ENCODE assay signal across 8 cellular contexts in genomic region chr4:184267206-184267608, GRCh38. TPM values are rescaled to one million over a fixed set of nuclear protein-coding genes. Genes with fewer than 3 reads are reported as not detected.
DNase-seq lines count a peak whose midpoint lies in the region; ATAC-seq and TF ChIP-seq lines count a peak whose summit lies in the region.

No MANE protein-coding gene starts in this region.

- CTCF ChIA-PET in Panc1 (lab: Charles Lee), result interaction anchor here (0.6 kb wide), 1 partner anchor 50 kb away, joined by 3 read pairs; no protein-coding TSS in a partner anchor

- DNase-seq in right atrium auricular region (ENCODE audit: low spot score), result peak; percentile 28
- no peak for DNase-seq in heart right ventricle
- DNase-seq in Panc1 (ENCODE audit: low read depth, low spot score), result no peak
- no peak for DNase-seq in effector memory CD8-positive, alpha-beta T cell
- DNase-seq in vagina (ENCODE audit: extremely low spot score in 2 of 2), result peak; percentile 14 to 58
- DNase-seq in stimulated activated CD8-positive, alpha-beta memory T cell treated with anti-CD3 and anti-CD28 coated beads, Interleukin-4, amount 100 ng/mL, for 48 hours, result no peak
- no peak for DNase-seq in foreskin keratinocyte
- DNase-seq in G401 (ENCODE audit: low spot score), result no peak

- no peaks in the 10 kb centered on the region for H3K9me3 ChIP-seq in right atrium auricular region
- H3K9me3 ChIP-seq in heart right ventricle, result no peaks in the 10 kb centered on the region
- no peaks in the 10 kb centered on the region for H3K9me3 ChIP-seq in Panc1 (ENCODE audit: control insufficient read depth, insufficient read depth, low read depth, low read length)
- no peaks in the 10 kb centered on the region for H3K9me3 ChIP-seq in vagina

- no peak overlapping the region for H3K27ac ChIP-seq in right atrium auricular region
- H3K27ac ChIP-seq in heart right ventricle, result peak overlapping the region in 3 of 10 donors; percentile 63 to 93 (median 75)
- H3K27ac ChIP-seq in Panc1 (ENCODE audit: low read length), result peak overlapping the region; percentile 81
- no peak overlapping the region for H3K27ac ChIP-seq in vagina
- no peak overlapping the region for H3K27ac ChIP-seq in foreskin keratinocyte

- H3K36me3 ChIP-seq in right atrium auricular region (no peaks in the 10 kb centered on the region), heart right ventricle (no peaks in the 10 kb centered on the region), Panc1 (ENCODE audit: control insufficient read depth, insufficient read depth, low read length) (no peaks in the 10 kb centered on the region), vagina (no peaks in the 10 kb centered on the region)

- H3K4me1 Mint-ChIP-seq in effector memory CD8-positive, alpha-beta T cell (ENCODE audit: low read depth in 2 of 2), result peaks cover 18 to 28% of the 10 kb centered on the region in 2 donors

- peaks cover 0 to 7% of the 10 kb centered on the region in 2 donors for H3K4me1 ChIP-seq in right atrium auricular region
- H3K4me1 ChIP-seq in heart right ventricle, result peaks cover 0 to 47% (median 7%) of the 10 kb centered on the region in 9 donors
- H3K4me1 ChIP-seq in Panc1 (ENCODE audit: control insufficient read depth, insufficient read depth, low read length), result peaks cover 16% of the 10 kb centered on the region
- H3K4me1 ChIP-seq in vagina, result no peaks in the 10 kb centered on the region
- peaks cover 8% of the 10 kb centered on the region for H3K4me1 ChIP-seq in foreskin keratinocyte

- peak overlapping the region; percentile 85 to 88 for H3K4me3 Mint-ChIP-seq in effector memory CD8-positive, alpha-beta T cell

- TF ChIP-seq POLR2A in vagina (IDR thresholded peaks at IDR 0.05), result no peak

- POLR2A ChIA-PET in Panc1 (lab: Charles Lee), result no interaction called here

- 76 to 94% methylated on average over 1 of the region's 1 CpG for WGBS in heart right ventricle, 2 donors

- in situ Hi-C loops in Panc1 (cut with HindIII; ENCODE audit: low pct_unique_long_range_greater_than_20kb, low sequenced_read_pairs), result no loop called here
- in situ Hi-C loops in G401 (cut with HindIII; ENCODE audit: low sequenced_read_pairs), result no loop called here

- H3K4me3 ChIP-seq in right atrium auricular region, result no peak overlapping the region
- H3K4me3 ChIP-seq in heart right ventricle, result no peak overlapping the region
- H3K4me3 ChIP-seq in Panc1 (ENCODE audit: low read depth in 2 of 2, low read length in 2 of 2), result peak overlapping the region in 1 of 2 experiments; percentile 71; a peak in 2 of 4 replicates
- H3K4me3 ChIP-seq in vagina, result no peak overlapping the region

- peak overlapping the region; percentile 96 to 97 for H3K27ac Mint-ChIP-seq in effector memory CD8-positive, alpha-beta T cell

- H3K27me3 ChIP-seq in right atrium auricular region (no peaks in the 10 kb centered on the region), heart right ventricle (no peaks in the 10 kb centered on the region), Panc1 (ENCODE audit: control insufficient read depth, insufficient read depth, low read length) (no peaks in the 10 kb centered on the region), vagina (no peaks in the 10 kb centered on the region), foreskin keratinocyte (no peaks in the 10 kb centered on the region)

- intact Hi-C loops in heart right ventricle (cut with DNase I), result loop anchor here in 7 of 10 donors (5.0 to 10.0 kb wide), 7 partner anchors 118 to 380 kb away; partner anchors contain the start of genes CASP3 (in 3 of the 7), IRF2 (in 3 of the 7) and PRIMPOL (in 3 of the 7)
- intact Hi-C loops in Panc1 (cut with micrococcal nuclease; ENCODE audit: unreplicated experiment), result loop anchor here (10.0 kb wide), 1 partner anchor 118 kb away; no protein-coding TSS in a partner anchor
- intact Hi-C loops in vagina (cut with DNase I), result loop anchor here (5.0 to 10.0 kb wide), 2 partner anchors 280 to 378 kb away; partner anchors contain the start of genes CASP3 and PRIMPOL

- H3K27me3 Mint-ChIP-seq in effector memory CD8-positive, alpha-beta T cell, result no peaks in the 10 kb centered on the region

- ATAC-seq in heart right ventricle (no peak), Panc1 (no peak), foreskin keratinocyte (no peak)
- ATAC-seq in effector memory CD8-positive, alpha-beta T cell (replicated peaks), result no peak

- no peak for TF ChIP-seq CTCF in right atrium auricular region (IDR thresholded peaks at IDR 0.05)
- no peak for TF ChIP-seq CTCF in heart right ventricle (IDR thresholded peaks at IDR 0.05)
- TF ChIP-seq CTCF in Panc1 (IDR thresholded peaks at IDR 0.05), result no peak
- TF ChIP-seq CTCF in vagina (IDR thresholded peaks at IDR 0.05), result no peak
- no peak for TF ChIP-seq CTCF in foreskin keratinocyte (conservative IDR thresholded peaks at IDR 0.05)

- H3K36me3 Mint-ChIP-seq in effector memory CD8-positive, alpha-beta T cell (ENCODE audit: insufficient read depth), result peaks cover 13% of the 10 kb centered on the region

- no peaks in the 10 kb centered on the region for H3K9me3 Mint-ChIP-seq in effector memory CD8-positive, alpha-beta T cell

- no TSS peak for BruUV-seq in Panc1 (replicated peaks; lab: Mats Ljungman, UMichigan)

RNA-seq across cellular contexts. Expression of gene ENPP6, which starts 49.5 kb away (rescaled TPM):
- total RNA-seq in right atrium auricular region (not detected), heart right ventricle (under 1 TPM in 7 of 10 donors, not detected in 3; 0.05 to 0.68 (median 0.07) TPM), Panc1 (2021; ENCODE audit: unreplicated experiment) (not detected), vagina (0.98 TPM), foreskin keratinocyte (not detected in 2 replicates)
- polyA plus RNA-seq in heart right ventricle (under 1 TPM; 0.03 to 0.07 TPM), foreskin keratinocyte (0.04 TPM in 1 of 2 replicates, not detected in the other)
- not detected for polyA plus RNA-seq in Panc1 (2012; ENCODE audit: insufficient read length)
- not detected in 2 replicates for total RNA-seq in G401 (2014; rRNA removed; shearing (Covaris generic))

Comparison
In these comparisons a context has a peak if more than half of its experiments do, and no peak if none do; other contexts are left out.
1. DNase-seq: peak in right atrium auricular region (single experiment) and vagina (2 of 2); none in heart right ventricle (0 of 2), Panc1 (single experiment), effector memory CD8-positive, alpha-beta T cell (0 of 3), stimulated activated CD8-positive, alpha-beta memory T cell treated with anti-CD3 and anti-CD28 coated beads, Interleukin-4, amount 100 ng/mL, for 48 hours (single experiment), foreskin keratinocyte (0 of 2) and G401 (single experiment).